14 cellular contexts compared by ENCODE assay signal in the genomic region with DNA sequence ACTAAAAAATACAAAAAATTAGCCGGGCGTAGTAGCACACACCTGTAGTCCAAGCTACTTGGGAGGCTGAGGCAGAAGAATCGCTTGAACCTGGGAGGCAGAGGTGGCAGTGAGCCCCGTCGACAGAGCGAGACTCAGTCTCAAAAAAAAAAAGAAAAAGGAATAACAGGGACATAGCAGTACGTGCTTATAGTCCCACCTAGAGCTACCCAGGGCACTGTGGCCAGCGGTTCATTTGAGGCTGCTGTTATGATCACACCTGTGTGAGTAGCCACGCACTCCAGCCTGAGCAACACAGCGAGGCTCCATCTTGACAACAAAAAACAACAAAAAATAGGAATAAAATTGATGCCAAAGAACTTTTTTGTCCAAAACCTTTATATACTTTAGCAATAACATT. TPM values are rescaled to one million over a fixed set of nuclear protein-coding genes. Genes with fewer than 3 reads are reported as not detected.
DNase-seq lines count a peak whose midpoint lies in the region; ATAC-seq and TF ChIP-seq lines count a peak whose summit lies in the region.
"Had no signal": no experiment of that assay in that cellular context is flagged by ENCODE, and none has a peak within 500 bp of the region (broad histone marks: within the 10 kb centered on the region; RNA-seq: fewer than 3 reads in every experiment).

No MANE protein-coding gene starts in this region.

- H3K9me3 Mint-ChIP-seq in activated CD8-positive, alpha-beta T cell treated with anti-CD3 and anti-CD28 coated beads for 36 hours = no peaks in the 10 kb centered on the region
- H3K9me3 Mint-ChIP-seq in activated CD8-positive, alpha-beta T cell treated with anti-CD3 and anti-CD28 coated beads, Interleukin-2, amount 10 ng/mL, durations not matched to agents 7 days and 5 days (ENCODE audit: insufficient read depth) = no peaks in the 10 kb centered on the region
- H3K9me3 Mint-ChIP-seq in stimulated activated naive CD8-positive, alpha-beta T cell treated with anti-CD3 and anti-CD28 coated beads, Interleukin-15, amount 100 ng/mL, for 72 hours = no peaks in the 10 kb centered on the region
- H3K9me3 Mint-ChIP-seq in activated naive CD8-positive, alpha-beta T cell treated with anti-CD3 and anti-CD28 coated beads for 36 hours = no peaks in the 10 kb centered on the region
- H3K9me3 Mint-ChIP-seq: CD14-positive monocyte; CD4-positive, alpha-beta memory T cell; H9 had no signal

- H3K36me3 Mint-ChIP-seq in activated CD8-positive, alpha-beta T cell treated with anti-CD3 and anti-CD28 coated beads for 36 hours (ENCODE audit: low read depth) = peaks cover 27% of the 10 kb centered on the region
- H3K36me3 Mint-ChIP-seq in activated CD8-positive, alpha-beta T cell treated with anti-CD3 and anti-CD28 coated beads, Interleukin-2, amount 10 ng/mL, durations not matched to agents 7 days and 5 days (ENCODE audit: low read depth) = peaks cover 29% of the 10 kb centered on the region
- peaks cover 30% of the 10 kb centered on the region for H3K36me3 Mint-ChIP-seq in activated naive CD8-positive, alpha-beta T cell treated with anti-CD3 and anti-CD28 coated beads for 36 hours

- POLR2A ChIA-PET in activated CD8-positive, alpha-beta T cell treated with anti-CD3 and anti-CD28 coated beads for 36 hours (lab: Charles Lee) = no interaction called here
- POLR2A ChIA-PET in activated CD8-positive, alpha-beta T cell treated with anti-CD3 and anti-CD28 coated beads, Interleukin-2, amount 10 ng/mL, durations not matched to agents 7 days and 5 days (lab: Charles Lee) = no interaction called here

- no peak for TF ChIP-seq CTCF in activated CD8-positive, alpha-beta T cell treated with anti-CD3 and anti-CD28 coated beads for 36 hours (IDR thresholded peaks at IDR 0.05)

- peaks cover 44% of the 10 kb centered on the region for H3K4me1 Mint-ChIP-seq in activated CD8-positive, alpha-beta T cell treated with anti-CD3 and anti-CD28 coated beads for 36 hours (ENCODE audit: low read depth)
- peaks cover 27% of the 10 kb centered on the region for H3K4me1 Mint-ChIP-seq in activated CD8-positive, alpha-beta T cell treated with anti-CD3 and anti-CD28 coated beads, Interleukin-2, amount 10 ng/mL, durations not matched to agents 7 days and 5 days (ENCODE audit: low read depth)
- peaks cover 42% of the 10 kb centered on the region for H3K4me1 Mint-ChIP-seq in stimulated activated naive CD8-positive, alpha-beta T cell treated with anti-CD3 and anti-CD28 coated beads, Interleukin-15, amount 100 ng/mL, for 72 hours
- H3K4me1 Mint-ChIP-seq in activated naive CD8-positive, alpha-beta T cell treated with anti-CD3 and anti-CD28 coated beads for 36 hours = peaks cover 37% of the 10 kb centered on the region

- peak overlapping the region; percentile 80 for H3K27ac Mint-ChIP-seq in activated CD8-positive, alpha-beta T cell treated with anti-CD3 and anti-CD28 coated beads for 36 hours
- no peak overlapping the region for H3K27ac Mint-ChIP-seq in activated CD8-positive, alpha-beta T cell treated with anti-CD3 and anti-CD28 coated beads, Interleukin-2, amount 10 ng/mL, durations not matched to agents 7 days and 5 days
- H3K27ac Mint-ChIP-seq in stimulated activated naive CD8-positive, alpha-beta T cell treated with anti-CD3 and anti-CD28 coated beads, Interleukin-15, amount 100 ng/mL, for 72 hours = peak overlapping the region; percentile 53 to 91
- peak overlapping the region; percentile 76 for H3K27ac Mint-ChIP-seq in activated naive CD8-positive, alpha-beta T cell treated with anti-CD3 and anti-CD28 coated beads for 36 hours
- H3K27ac Mint-ChIP-seq: H9 had no signal

- no peaks in the 10 kb centered on the region for H3K27me3 Mint-ChIP-seq in activated CD8-positive, alpha-beta T cell treated with anti-CD3 and anti-CD28 coated beads for 36 hours
- H3K27me3 Mint-ChIP-seq in activated CD8-positive, alpha-beta T cell treated with anti-CD3 and anti-CD28 coated beads, Interleukin-2, amount 10 ng/mL, durations not matched to agents 7 days and 5 days (ENCODE audit: low read depth) = no peaks in the 10 kb centered on the region
- H3K27me3 Mint-ChIP-seq in stimulated activated naive CD8-positive, alpha-beta T cell treated with anti-CD3 and anti-CD28 coated beads, Interleukin-15, amount 100 ng/mL, for 72 hours = no peaks in the 10 kb centered on the region
- no peaks in the 10 kb centered on the region for H3K27me3 Mint-ChIP-seq in activated naive CD8-positive, alpha-beta T cell treated with anti-CD3 and anti-CD28 coated beads for 36 hours
- H3K27me3 Mint-ChIP-seq: CD4-positive, alpha-beta memory T cell had no signal

- H3K4me3 Mint-ChIP-seq in activated CD8-positive, alpha-beta T cell treated with anti-CD3 and anti-CD28 coated beads for 36 hours = no peak overlapping the region
- H3K4me3 Mint-ChIP-seq in activated CD8-positive, alpha-beta T cell treated with anti-CD3 and anti-CD28 coated beads, Interleukin-2, amount 10 ng/mL, durations not matched to agents 7 days and 5 days = no peak overlapping the region
- peak overlapping the region in 1 of 2 donors; percentile 24 for H3K4me3 Mint-ChIP-seq in stimulated activated naive CD8-positive, alpha-beta T cell treated with anti-CD3 and anti-CD28 coated beads, Interleukin-15, amount 100 ng/mL, for 72 hours
- no peak overlapping the region for H3K4me3 Mint-ChIP-seq in activated naive CD8-positive, alpha-beta T cell treated with anti-CD3 and anti-CD28 coated beads for 36 hours
- H3K4me3 Mint-ChIP-seq: CD14-positive monocyte; CD4-positive, alpha-beta memory T cell; H9 had no signal

- no peak for ATAC-seq in activated CD8-positive, alpha-beta T cell treated with anti-CD3 and anti-CD28 coated beads for 36 hours
- ATAC-seq in activated CD8-positive, alpha-beta T cell treated with anti-CD3 and anti-CD28 coated beads, Interleukin-2, amount 10 ng/mL, durations not matched to agents 7 days and 5 days = no peak
- no peak for ATAC-seq in stimulated activated naive CD8-positive, alpha-beta T cell treated with anti-CD3 and anti-CD28 coated beads, Interleukin-15, amount 100 ng/mL, for 72 hours
- no peak for ATAC-seq in stimulated activated naive CD8-positive, alpha-beta T cell treated with anti-CD3 and anti-CD28 coated beads, Interleukin-15, Interleukin-2, amounts not matched to agents 100 U/mL and 50 U/mL, for 24 hours
- ATAC-seq: GM12878 had no signal

- CTCF ChIA-PET in activated CD8-positive, alpha-beta T cell treated with anti-CD3 and anti-CD28 coated beads for 36 hours (lab: Charles Lee) = interaction anchor here (0.7 kb wide), 1 partner anchor 12 kb away, joined by 3 read pairs; no protein-coding TSS in a partner anchor
- CTCF ChIA-PET in activated CD8-positive, alpha-beta T cell treated with anti-CD3 and anti-CD28 coated beads, Interleukin-2, amount 10 ng/mL, durations not matched to agents 7 days and 5 days (lab: Charles Lee) = interaction anchor here (0.8 kb wide), 1 partner anchor 105 kb away, joined by 3 read pairs; no protein-coding TSS in a partner anchor

- intact Hi-C loops in activated CD8-positive, alpha-beta T cell treated with anti-CD3 and anti-CD28 coated beads for 36 hours (cut with micrococcal nuclease) = no loop called here

- no peak for DNase-seq in activated CD8-positive, alpha-beta T cell treated with anti-CD3 and anti-CD28 coated beads for 36 hours
- no peak for DNase-seq in activated CD8-positive, alpha-beta T cell treated with anti-CD3 and anti-CD28 coated beads, Interleukin-2, amount 10 ng/mL, durations not matched to agents 7 days and 5 days
- DNase-seq in stimulated activated naive CD8-positive, alpha-beta T cell treated with anti-CD3 and anti-CD28 coated beads, Interleukin-15, amount 100 ng/mL, for 72 hours = no peak
- no peak for DNase-seq in stimulated activated naive CD8-positive, alpha-beta T cell treated with anti-CD3 and anti-CD28 coated beads, Interleukin-15, Interleukin-2, amounts not matched to agents 100 U/mL and 50 U/mL, for 24 hours
- no peak for DNase-seq in activated naive CD8-positive, alpha-beta T cell treated with anti-CD3 and anti-CD28 coated beads for 36 hours
- no peak for DNase-seq in NCI-H128 (lab: John Stamatoyannopoulos, UW; ENCODE audit: unreplicated experiment)
- no peak for DNase-seq in midbrain (lab: John Stamatoyannopoulos, UW)
- no peak for DNase-seq in KG1 (lab: John Stamatoyannopoulos, UW)
- DNase-seq: 8988T; CD4-positive, alpha-beta memory T cell; DND-41; H9 had no signal

RNA-seq across cellular contexts. Expression of a gene that starts 17.1 kb away (rescaled TPM):
- 10 to 100 TPM; 40.9 to 42.0 TPM for total RNA-seq in activated CD8-positive, alpha-beta T cell treated with anti-CD3 and anti-CD28 coated beads for 36 hours
- 10 to 100 TPM; 49.6 to 50.7 TPM for total RNA-seq in activated CD8-positive, alpha-beta T cell treated with anti-CD3 and anti-CD28 coated beads, Interleukin-2, amount 10 ng/mL, durations not matched to agents 7 days and 5 days
- total RNA-seq in activated naive CD8-positive, alpha-beta T cell treated with anti-CD3 and anti-CD28 coated beads for 36 hours = 10 to 100 TPM; 51.7 to 53.3 TPM
